In genomic region chr20:49281059-49281912, GRCh38 we compare ENCODE assay signal across 1 cellular context.
TF ChIP-seq lines count a peak whose summit lies in the region.

No MANE protein-coding gene starts in this region.

TF ChIP-seq in HepG2, 621 proteins besides CTCF, POLR2A, EP300 and RAD21 (continued from another document and continues in another):
- TF ChIP-seq REST (IDR thresholded peaks at IDR 0.05; ENCODE audit: borderline replicate concordance in 1 of 2, low read depth in 1 of 2, low read length in 2 of 2) (no peak), RBM39 (IDR thresholded peaks at IDR 0.05; ENCODE audit: low read depth, low read length, poor library complexity, severe bottlenecking) (no peak), ZNF646 (CRISPR knock-in tag; IDR thresholded peaks at IDR 0.05) (no peak), MEF2D (CRISPR knock-in tag; IDR thresholded peaks at IDR 0.05) (peak; percentile 89), TRIM24 (CRISPR knock-in tag; IDR thresholded peaks at IDR 0.05) (0 out of 2 replicates have a peak, but pooled peaks have one; percentile 6), CREB1 (IDR thresholded peaks at IDR 0.05) (no peak), CREB1 (CRISPR knock-in tag; IDR thresholded peaks at IDR 0.05) (peak; percentile 28; the same call in 1 of the 2 replicates), ZNF260 (CRISPR knock-in tag; IDR thresholded peaks at IDR 0.05; ENCODE audit: borderline replicate concordance, low read depth) (no peak), IKZF1 (IDR thresholded peaks at IDR 0.05) (no peak), ZNF547 (CRISPR knock-in tag; IDR thresholded peaks at IDR 0.05) (peak; percentile 74; the same call in 1 of the 2 replicates), ZNF274 (CRISPR knock-in tag; IDR thresholded peaks at IDR 0.05) (no peak), PITX1 (CRISPR knock-in tag; IDR thresholded peaks at IDR 0.05) (peak; percentile 42; the same call in 1 of the 2 replicates), ZNF124 (CRISPR knock-in tag; IDR thresholded peaks at IDR 0.05) (no peak), ZNF564 (CRISPR knock-in tag; IDR thresholded peaks at IDR 0.05) (no peak), ZNF660 (CRISPR knock-in tag; IDR thresholded peaks at IDR 0.05; ENCODE audit: borderline replicate concordance, low read depth) (no peak), ZNF143 (CRISPR knock-in tag; IDR thresholded peaks at IDR 0.05) (no peak), ZNF589 (CRISPR knock-in tag; conservative IDR thresholded peaks at IDR 0.05) (peak; percentile 44; the same call in 1 of the 2 replicates), FLYWCH1 (CRISPR knock-in tag; IDR thresholded peaks at IDR 0.05) (no peak), NCOA5 (CRISPR knock-in tag; IDR thresholded peaks at IDR 0.05) (no peak), ONECUT2 (CRISPR knock-in tag; IDR thresholded peaks at IDR 0.05) (no peak), ZSCAN9 (CRISPR knock-in tag; IDR thresholded peaks at IDR 0.05; ENCODE audit: borderline replicate concordance) (no peak), ZNF781 (CRISPR knock-in tag; IDR thresholded peaks at IDR 0.05; ENCODE audit: borderline replicate concordance, not compliant biosample characterization) (peak; percentile 32), HIVEP1 (CRISPR knock-in tag; IDR thresholded peaks at IDR 0.05) (no peak), HOXA9 (CRISPR knock-in tag; IDR thresholded peaks at IDR 0.05; ENCODE audit: borderline replicate concordance) (no peak), ASH2L (IDR thresholded peaks at IDR 0.05; ENCODE audit: insufficient read length, low read depth, low read length) (peak; percentile 37), ZMYM2 (CRISPR knock-in tag; IDR thresholded peaks at IDR 0.05) (peak; percentile 72), ZBTB34 (CRISPR knock-in tag; IDR thresholded peaks at IDR 0.05) (no peak), MXI1 (IDR thresholded peaks at IDR 0.05; ENCODE audit: borderline replicate concordance, low read depth, low read length) (peak; percentile 83; the same call in 1 of the 3 replicates), CSRNP1 (CRISPR knock-in tag; IDR thresholded peaks at IDR 0.05) (0 out of 2 replicates have a peak, but pooled peaks have one; percentile 53), CHD4 (IDR thresholded peaks at IDR 0.05; ENCODE audit: borderline replicate concordance, low read length) (no peak), KLF11 (CRISPR knock-in tag; IDR thresholded peaks at IDR 0.05) (no peak), PAWR (CRISPR knock-in tag; IDR thresholded peaks at IDR 0.05; ENCODE audit: borderline replicate concordance) (no peak), ZNF546 (CRISPR knock-in tag; conservative IDR thresholded peaks at IDR 0.05) (no peak)
- TF ChIP-seq, protein P1, sequence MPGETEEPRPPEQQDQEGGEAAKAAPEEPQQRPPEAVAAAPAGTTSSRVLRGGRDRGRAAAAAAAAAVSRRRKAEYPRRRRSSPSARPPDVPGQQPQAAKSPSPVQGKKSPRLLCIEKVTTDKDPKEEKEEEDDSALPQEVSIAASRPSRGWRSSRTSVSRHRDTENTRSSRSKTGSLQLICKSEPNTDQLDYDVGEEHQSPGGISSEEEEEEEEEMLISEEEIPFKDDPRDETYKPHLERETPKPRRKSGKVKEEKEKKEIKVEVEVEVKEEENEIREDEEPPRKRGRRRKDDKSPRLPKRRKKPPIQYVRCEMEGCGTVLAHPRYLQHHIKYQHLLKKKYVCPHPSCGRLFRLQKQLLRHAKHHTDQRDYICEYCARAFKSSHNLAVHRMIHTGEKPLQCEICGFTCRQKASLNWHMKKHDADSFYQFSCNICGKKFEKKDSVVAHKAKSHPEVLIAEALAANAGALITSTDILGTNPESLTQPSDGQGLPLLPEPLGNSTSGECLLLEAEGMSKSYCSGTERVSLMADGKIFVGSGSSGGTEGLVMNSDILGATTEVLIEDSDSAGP (CRISPR knock-in tag; IDR thresholded peaks at IDR 0.05; ENCODE audit: borderline replicate concordance), result no peak
- TF ChIP-seq, protein P2, sequence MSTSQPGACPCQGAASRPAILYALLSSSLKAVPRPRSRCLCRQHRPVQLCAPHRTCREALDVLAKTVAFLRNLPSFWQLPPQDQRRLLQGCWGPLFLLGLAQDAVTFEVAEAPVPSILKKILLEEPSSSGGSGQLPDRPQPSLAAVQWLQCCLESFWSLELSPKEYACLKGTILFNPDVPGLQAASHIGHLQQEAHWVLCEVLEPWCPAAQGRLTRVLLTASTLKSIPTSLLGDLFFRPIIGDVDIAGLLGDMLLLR (CRISPR knock-in tag; IDR thresholded peaks at IDR 0.05), result 0 out of 2 replicates have a peak, but pooled peaks have one; percentile 29
- TF ChIP-seq, protein P3, sequence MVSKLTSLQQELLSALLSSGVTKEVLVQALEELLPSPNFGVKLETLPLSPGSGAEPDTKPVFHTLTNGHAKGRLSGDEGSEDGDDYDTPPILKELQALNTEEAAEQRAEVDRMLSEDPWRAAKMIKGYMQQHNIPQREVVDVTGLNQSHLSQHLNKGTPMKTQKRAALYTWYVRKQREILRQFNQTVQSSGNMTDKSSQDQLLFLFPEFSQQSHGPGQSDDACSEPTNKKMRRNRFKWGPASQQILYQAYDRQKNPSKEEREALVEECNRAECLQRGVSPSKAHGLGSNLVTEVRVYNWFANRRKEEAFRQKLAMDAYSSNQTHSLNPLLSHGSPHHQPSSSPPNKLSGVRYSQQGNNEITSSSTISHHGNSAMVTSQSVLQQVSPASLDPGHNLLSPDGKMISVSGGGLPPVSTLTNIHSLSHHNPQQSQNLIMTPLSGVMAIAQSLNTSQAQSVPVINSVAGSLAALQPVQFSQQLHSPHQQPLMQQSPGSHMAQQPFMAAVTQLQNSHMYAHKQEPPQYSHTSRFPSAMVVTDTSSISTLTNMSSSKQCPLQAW (CRISPR knock-in tag; IDR thresholded peaks at IDR 0.05), result peak; percentile 82
- TF ChIP-seq, protein P4, sequence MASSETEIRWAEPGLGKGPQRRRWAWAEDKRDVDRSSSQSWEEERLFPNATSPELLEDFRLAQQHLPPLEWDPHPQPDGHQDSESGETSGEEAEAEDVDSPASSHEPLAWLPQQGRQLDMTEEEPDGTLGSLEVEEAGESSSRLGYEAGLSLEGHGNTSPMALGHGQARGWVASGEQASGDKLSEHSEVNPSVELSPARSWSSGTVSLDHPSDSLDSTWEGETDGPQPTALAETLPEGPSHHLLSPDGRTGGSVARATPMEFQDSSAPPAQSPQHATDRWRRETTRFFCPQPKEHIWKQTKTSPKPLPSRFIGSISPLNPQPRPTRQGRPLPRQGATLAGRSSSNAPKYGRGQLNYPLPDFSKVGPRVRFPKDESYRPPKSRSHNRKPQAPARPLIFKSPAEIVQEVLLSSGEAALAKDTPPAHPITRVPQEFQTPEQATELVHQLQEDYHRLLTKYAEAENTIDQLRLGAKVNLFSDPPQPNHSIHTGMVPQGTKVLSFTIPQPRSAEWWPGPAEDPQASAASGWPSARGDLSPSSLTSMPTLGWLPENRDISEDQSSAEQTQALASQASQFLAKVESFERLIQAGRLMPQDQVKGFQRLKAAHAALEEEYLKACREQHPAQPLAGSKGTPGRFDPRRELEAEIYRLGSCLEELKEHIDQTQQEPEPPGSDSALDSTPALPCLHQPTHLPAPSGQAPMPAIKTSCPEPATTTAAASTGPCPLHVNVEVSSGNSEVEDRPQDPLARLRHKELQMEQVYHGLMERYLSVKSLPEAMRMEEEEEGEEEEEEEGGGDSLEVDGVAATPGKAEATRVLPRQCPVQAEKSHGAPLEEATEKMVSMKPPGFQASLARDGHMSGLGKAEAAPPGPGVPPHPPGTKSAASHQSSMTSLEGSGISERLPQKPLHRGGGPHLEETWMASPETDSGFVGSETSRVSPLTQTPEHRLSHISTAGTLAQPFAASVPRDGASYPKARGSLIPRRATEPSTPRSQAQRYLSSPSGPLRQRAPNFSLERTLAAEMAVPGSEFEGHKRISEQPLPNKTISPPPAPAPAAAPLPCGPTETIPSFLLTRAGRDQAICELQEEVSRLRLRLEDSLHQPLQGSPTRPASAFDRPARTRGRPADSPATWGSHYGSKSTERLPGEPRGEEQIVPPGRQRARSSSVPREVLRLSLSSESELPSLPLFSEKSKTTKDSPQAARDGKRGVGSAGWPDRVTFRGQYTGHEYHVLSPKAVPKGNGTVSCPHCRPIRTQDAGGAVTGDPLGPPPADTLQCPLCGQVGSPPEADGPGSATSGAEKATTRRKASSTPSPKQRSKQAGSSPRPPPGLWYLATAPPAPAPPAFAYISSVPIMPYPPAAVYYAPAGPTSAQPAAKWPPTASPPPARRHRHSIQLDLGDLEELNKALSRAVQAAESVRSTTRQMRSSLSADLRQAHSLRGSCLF (CRISPR knock-in tag; IDR thresholded peaks at IDR 0.05; ENCODE audit: borderline replicate concordance), result peak; percentile 33; the same call in 1 of the 2 replicates
- TF ChIP-seq, protein P5, sequence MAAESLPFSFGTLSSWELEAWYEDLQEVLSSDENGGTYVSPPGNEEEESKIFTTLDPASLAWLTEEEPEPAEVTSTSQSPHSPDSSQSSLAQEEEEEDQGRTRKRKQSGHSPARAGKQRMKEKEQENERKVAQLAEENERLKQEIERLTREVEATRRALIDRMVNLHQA (CRISPR knock-in tag; IDR thresholded peaks at IDR 0.05), result no peak
